26 cellular contexts compared by ENCODE assay signal in the genomic region with DNA sequence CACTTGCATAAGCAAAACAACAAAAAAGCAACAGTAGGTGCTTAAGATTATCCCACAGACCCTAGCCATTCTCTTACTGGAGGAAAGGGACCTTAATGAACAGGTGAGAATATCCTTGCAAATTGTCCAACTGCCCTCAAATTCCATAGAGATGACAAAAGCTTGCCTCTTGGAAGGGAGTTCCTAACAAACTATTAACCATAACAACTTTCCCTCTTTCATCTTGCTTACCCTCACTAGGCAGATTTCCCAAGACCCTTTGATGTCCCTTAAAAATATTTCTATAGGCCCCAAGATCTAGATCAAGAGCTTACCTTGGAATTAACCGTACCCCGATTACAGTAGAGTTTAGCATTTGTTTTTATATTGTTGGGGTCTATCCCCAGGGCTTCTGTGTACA. TPM values are rescaled to one million over a fixed set of nuclear protein-coding genes. Genes with fewer than 3 reads are reported as not detected.
DNase-seq lines count a peak whose midpoint lies in the region; ATAC-seq and TF ChIP-seq lines count a peak whose summit lies in the region.
"Had no signal": no experiment of that assay in that cellular context is flagged by ENCODE, and none has a peak within 500 bp of the region (broad histone marks: within the 10 kb centered on the region; RNA-seq: fewer than 3 reads in every experiment).

No MANE protein-coding gene starts in this region.

- POLR2A ChIA-PET in activated CD4-positive, alpha-beta memory T cell treated with anti-CD3 and anti-CD28 coated beads for 36 hours (lab: Charles Lee) = no interaction called here
- POLR2A ChIA-PET in activated CD4-positive, alpha-beta memory T cell treated with anti-CD3 and anti-CD28 coated beads, Interleukin-2, amount 10 ng/mL, durations not matched to agents 7 days and 5 days (lab: Charles Lee) = no interaction called here
- POLR2A ChIA-PET in CD8-positive, alpha-beta T cell (lab: Charles Lee) = no interaction called here

- no peak for TF ChIP-seq CTCF in CD8-positive, alpha-beta T cell (IDR thresholded peaks at IDR 0.05)
- no peak for TF ChIP-seq CTCF in nephron progenitor cell (IDR thresholded peaks at IDR 0.05)

- no peaks in the 10 kb centered on the region for H3K27me3 ChIP-seq in CD8-positive, alpha-beta T cell (ENCODE audit: insufficient read depth, low read length)
- H3K27me3 ChIP-seq: gastroesophageal sphincter, hepatocyte, SJSA1 had no signal

- in situ Hi-C loops in KBM-7 (cut with MboI; ENCODE audit: low pct_unique_long_range_greater_than_20kb, low sequenced_read_pairs) = no loop called here

- no peaks in the 10 kb centered on the region for H3K4me1 ChIP-seq in CD8-positive, alpha-beta T cell (ENCODE audit: insufficient read depth, low read length)
- H3K4me1 ChIP-seq: lower lobe of right lung, SJSA1 had no signal

- H3K27ac ChIP-seq in CD8-positive, alpha-beta T cell (ENCODE audit: low read depth, low read length) = no peak overlapping the region
- H3K27ac ChIP-seq: gastroesophageal sphincter, hepatocyte, lower lobe of right lung, RWPE1, SJSA1 had no signal

- peaks cover 43% of the 10 kb centered on the region for H3K36me3 Mint-ChIP-seq in activated CD4-positive, alpha-beta memory T cell treated with anti-CD3 and anti-CD28 coated beads for 36 hours
- H3K36me3 Mint-ChIP-seq in activated CD4-positive, alpha-beta memory T cell treated with anti-CD3 and anti-CD28 coated beads, Interleukin-2, amount 10 ng/mL, durations not matched to agents 7 days and 5 days (ENCODE audit: low read depth) = peaks cover 83% of the 10 kb centered on the region
- peaks cover 90% of the 10 kb centered on the region for H3K36me3 Mint-ChIP-seq in CD8-positive, alpha-beta T cell
- peaks cover 34% of the 10 kb centered on the region for H3K36me3 Mint-ChIP-seq in activated naive CD8-positive, alpha-beta T cell treated with anti-CD3 and anti-CD28 coated beads for 36 hours
- peaks cover 81% of the 10 kb centered on the region for H3K36me3 Mint-ChIP-seq in nephron progenitor cell (ENCODE audit: low read depth)

- intact Hi-C loops in activated CD4-positive, alpha-beta memory T cell treated with anti-CD3 and anti-CD28 coated beads for 36 hours (cut with micrococcal nuclease) = no loop called here
- intact Hi-C loops in CD8-positive, alpha-beta T cell (cut with DNase I, micrococcal nuclease) = no loop called here

- CTCF ChIA-PET in activated CD4-positive, alpha-beta memory T cell treated with anti-CD3 and anti-CD28 coated beads for 36 hours (lab: Charles Lee) = interaction anchor here (1.1 kb wide), 1 partner anchor 26 kb away, joined by 3 read pairs; no protein-coding TSS in a partner anchor
- CTCF ChIA-PET in activated CD4-positive, alpha-beta memory T cell treated with anti-CD3 and anti-CD28 coated beads, Interleukin-2, amount 10 ng/mL, durations not matched to agents 7 days and 5 days (lab: Charles Lee) = no interaction called here
- CTCF ChIA-PET in CD8-positive, alpha-beta T cell (lab: Charles Lee) = interaction anchor here (1.1 kb wide), 1 partner anchor 37 kb away, joined by 3 read pairs; no protein-coding TSS in a partner anchor

- peak overlapping the region; percentile 47 for H3K27ac Mint-ChIP-seq in activated CD4-positive, alpha-beta memory T cell treated with anti-CD3 and anti-CD28 coated beads for 36 hours
- H3K27ac Mint-ChIP-seq in activated CD4-positive, alpha-beta memory T cell treated with anti-CD3 and anti-CD28 coated beads, Interleukin-2, amount 10 ng/mL, durations not matched to agents 7 days and 5 days = no peak overlapping the region
- peak overlapping the region; percentile 1 for H3K27ac Mint-ChIP-seq in CD8-positive, alpha-beta T cell
- peak overlapping the region; percentile 71 for H3K27ac Mint-ChIP-seq in activated naive CD8-positive, alpha-beta T cell treated with anti-CD3 and anti-CD28 coated beads for 36 hours
- H3K27ac Mint-ChIP-seq in nephron progenitor cell = peak overlapping the region; percentile 40

- no peak for DNase-seq in activated CD4-positive, alpha-beta memory T cell treated with anti-CD3 and anti-CD28 coated beads for 36 hours
- no peak for DNase-seq in activated CD4-positive, alpha-beta memory T cell treated with anti-CD3 and anti-CD28 coated beads, Interleukin-2, amount 10 ng/mL, durations not matched to agents 7 days and 5 days
- no peak for DNase-seq in CD8-positive, alpha-beta T cell
- DNase-seq in activated naive CD8-positive, alpha-beta T cell treated with anti-CD3 and anti-CD28 coated beads for 36 hours = no peak
- no peak for DNase-seq in nephron progenitor cell
- DNase-seq in midbrain (lab: John Stamatoyannopoulos, UW) = no peak
- DNase-seq in KBM-7 = no peak
- no peak for DNase-seq in activated CD4-positive, alpha-beta T cell treated with anti-CD3 and anti-CD28 coated beads, Interleukin-2, amount 50 U/mL, for 48 hours
- DNase-seq: activated CD8-positive, alpha-beta memory T cell treated with anti-CD3 and anti-CD28 coated beads for 24 hours; activated gamma-delta T cell treated with Interleukin-2 at 50 U/mL for 16 hours; activated T-cell treated with anti-CD3 and anti-CD28 coated beads for 4 hours; amniotic stem cell; effector CD4-positive, alpha-beta T cell; lower lobe of right lung; NCI-H1092 treated with DMSO at 0.1 percent for 48 hours; NCI-H1694 treated with DMSO at 0.1 percent for 48 hours; NCI-H446; stimulated activated CD4-positive, alpha-beta T cell treated with anti-CD3 and anti-CD28 coated beads, Interleukin-15, amount 100 ng/mL, for 24 hours; stimulated activated naive CD4-positive, alpha-beta T cell; T-helper 1 cell had no signal

- peaks cover 48% of the 10 kb centered on the region for H3K36me3 ChIP-seq in CD8-positive, alpha-beta T cell (ENCODE audit: insufficient read depth, low read length)

- no peaks in the 10 kb centered on the region for H3K27me3 Mint-ChIP-seq in activated CD4-positive, alpha-beta memory T cell treated with anti-CD3 and anti-CD28 coated beads for 36 hours
- no peaks in the 10 kb centered on the region for H3K27me3 Mint-ChIP-seq in activated CD4-positive, alpha-beta memory T cell treated with anti-CD3 and anti-CD28 coated beads, Interleukin-2, amount 10 ng/mL, durations not matched to agents 7 days and 5 days
- no peaks in the 10 kb centered on the region for H3K27me3 Mint-ChIP-seq in CD8-positive, alpha-beta T cell (ENCODE audit: low read depth)
- no peaks in the 10 kb centered on the region for H3K27me3 Mint-ChIP-seq in activated naive CD8-positive, alpha-beta T cell treated with anti-CD3 and anti-CD28 coated beads for 36 hours
- no peaks in the 10 kb centered on the region for H3K27me3 Mint-ChIP-seq in nephron progenitor cell (ENCODE audit: low read depth, poor library complexity)

- H3K9me3 ChIP-seq in CD8-positive, alpha-beta T cell (ENCODE audit: low read length) = no peaks in the 10 kb centered on the region
- H3K9me3 ChIP-seq: gastroesophageal sphincter, lower lobe of right lung, mucosa of descending colon, SJSA1 had no signal

- H3K4me3 ChIP-seq in CD8-positive, alpha-beta T cell (ENCODE audit: low read depth, low read length) = no peak overlapping the region
- H3K4me3 ChIP-seq: gastroesophageal sphincter, hepatocyte, lower lobe of right lung, mucosa of descending colon, SJSA1 had no signal

- no peak for ATAC-seq in CD8-positive, alpha-beta T cell
- ATAC-seq: gastroesophageal sphincter, lower lobe of right lung, mucosa of descending colon had no signal

- H3K4me3 Mint-ChIP-seq in activated CD4-positive, alpha-beta memory T cell treated with anti-CD3 and anti-CD28 coated beads for 36 hours = no peak overlapping the region
- no peak overlapping the region for H3K4me3 Mint-ChIP-seq in activated CD4-positive, alpha-beta memory T cell treated with anti-CD3 and anti-CD28 coated beads, Interleukin-2, amount 10 ng/mL, durations not matched to agents 7 days and 5 days
- no peak overlapping the region for H3K4me3 Mint-ChIP-seq in CD8-positive, alpha-beta T cell
- no peak overlapping the region for H3K4me3 Mint-ChIP-seq in activated naive CD8-positive, alpha-beta T cell treated with anti-CD3 and anti-CD28 coated beads for 36 hours
- no peak overlapping the region for H3K4me3 Mint-ChIP-seq in nephron progenitor cell
- H3K4me3 Mint-ChIP-seq: nephron had no signal

- H3K9me3 Mint-ChIP-seq in activated CD4-positive, alpha-beta memory T cell treated with anti-CD3 and anti-CD28 coated beads for 36 hours = no peaks in the 10 kb centered on the region
- H3K9me3 Mint-ChIP-seq in activated CD4-positive, alpha-beta memory T cell treated with anti-CD3 and anti-CD28 coated beads, Interleukin-2, amount 10 ng/mL, durations not matched to agents 7 days and 5 days = no peaks in the 10 kb centered on the region
- H3K9me3 Mint-ChIP-seq in CD8-positive, alpha-beta T cell = no peaks in the 10 kb centered on the region
- H3K9me3 Mint-ChIP-seq in activated naive CD8-positive, alpha-beta T cell treated with anti-CD3 and anti-CD28 coated beads for 36 hours = no peaks in the 10 kb centered on the region
- no peaks in the 10 kb centered on the region for H3K9me3 Mint-ChIP-seq in nephron progenitor cell
- H3K9me3 Mint-ChIP-seq: nephron had no signal

- peaks cover 8% of the 10 kb centered on the region for H3K4me1 Mint-ChIP-seq in activated CD4-positive, alpha-beta memory T cell treated with anti-CD3 and anti-CD28 coated beads for 36 hours (ENCODE audit: low read depth)
- H3K4me1 Mint-ChIP-seq in activated CD4-positive, alpha-beta memory T cell treated with anti-CD3 and anti-CD28 coated beads, Interleukin-2, amount 10 ng/mL, durations not matched to agents 7 days and 5 days = no peaks in the 10 kb centered on the region
- H3K4me1 Mint-ChIP-seq in CD8-positive, alpha-beta T cell (ENCODE audit: low read depth) = no peaks in the 10 kb centered on the region
- peaks cover 10% of the 10 kb centered on the region for H3K4me1 Mint-ChIP-seq in activated naive CD8-positive, alpha-beta T cell treated with anti-CD3 and anti-CD28 coated beads for 36 hours
- peaks cover 8% of the 10 kb centered on the region for H3K4me1 Mint-ChIP-seq in nephron progenitor cell

RNA-seq across cellular contexts. Expression of gene CNP, which starts 21.8 kb away (rescaled TPM):
- total RNA-seq in activated CD4-positive, alpha-beta memory T cell treated with anti-CD3 and anti-CD28 coated beads for 36 hours = 10 to 100 TPM; 66.6 to 68.0 TPM
- 10 to 100 TPM; 89.8 to 91.0 TPM for total RNA-seq in activated CD4-positive, alpha-beta memory T cell treated with anti-CD3 and anti-CD28 coated beads, Interleukin-2, amount 10 ng/mL, durations not matched to agents 7 days and 5 days
- total RNA-seq in CD8-positive, alpha-beta T cell = 10 to 100 TPM; 16.7 to 18.8 TPM
- total RNA-seq in activated naive CD8-positive, alpha-beta T cell treated with anti-CD3 and anti-CD28 coated beads for 36 hours = 10 to 100 TPM; 64.9 to 66.6 TPM

RNA-seq across cellular contexts. Expression of gene DNAJC7, which starts 28.8 kb away (rescaled TPM):
- total RNA-seq in activated CD4-positive, alpha-beta memory T cell treated with anti-CD3 and anti-CD28 coated beads for 36 hours = 10 to 100 TPM; 79.7 to 80.9 TPM
- total RNA-seq in activated CD4-positive, alpha-beta memory T cell treated with anti-CD3 and anti-CD28 coated beads, Interleukin-2, amount 10 ng/mL, durations not matched to agents 7 days and 5 days = 10 to 100 TPM; 88.7 to 95.1 TPM
- 100 to 1,000 TPM; 124 to 134 TPM for total RNA-seq in CD8-positive, alpha-beta T cell
- total RNA-seq in activated naive CD8-positive, alpha-beta T cell treated with anti-CD3 and anti-CD28 coated beads for 36 hours = 100 to 1,000 TPM; 103 to 106 TPM

RNA-seq across cellular contexts. Expression of gene NKIRAS2, which starts 31.5 kb away (rescaled TPM):
- total RNA-seq in activated CD4-positive, alpha-beta memory T cell treated with anti-CD3 and anti-CD28 coated beads for 36 hours = 10 to 100 TPM; 15.6 to 16.1 TPM
- total RNA-seq in activated CD4-positive, alpha-beta memory T cell treated with anti-CD3 and anti-CD28 coated beads, Interleukin-2, amount 10 ng/mL, durations not matched to agents 7 days and 5 days = 10 to 100 TPM; 21.3 to 22.7 TPM
- total RNA-seq in CD8-positive, alpha-beta T cell = 10 to 100 TPM; 13.2 to 14.8 TPM
- total RNA-seq in activated naive CD8-positive, alpha-beta T cell treated with anti-CD3 and anti-CD28 coated beads for 36 hours = 10 to 100 TPM; 20.3 to 25.0 TPM

RNA-seq across cellular contexts. Expression of gene ODAD4, which starts 58.0 kb away (rescaled TPM):
- 1 to 10 TPM in 1 of 2 experiments, under 1 TPM in 1; 0.77 to 1.4 TPM for total RNA-seq in activated CD4-positive, alpha-beta memory T cell treated with anti-CD3 and anti-CD28 coated beads for 36 hours
- total RNA-seq in activated CD4-positive, alpha-beta memory T cell treated with anti-CD3 and anti-CD28 coated beads, Interleukin-2, amount 10 ng/mL, durations not matched to agents 7 days and 5 days = 1 to 10 TPM; 1.7 to 2.0 TPM
- 1 to 10 TPM; 1.1 to 1.6 TPM for total RNA-seq in CD8-positive, alpha-beta T cell
- under 1 TPM; 0.58 to 0.84 TPM for total RNA-seq in activated naive CD8-positive, alpha-beta T cell treated with anti-CD3 and anti-CD28 coated beads for 36 hours
- total RNA-seq: SJSA1 had no signal
